Comparison of ENCODE assay signal across 22 cellular contexts in the genomic region with DNA sequence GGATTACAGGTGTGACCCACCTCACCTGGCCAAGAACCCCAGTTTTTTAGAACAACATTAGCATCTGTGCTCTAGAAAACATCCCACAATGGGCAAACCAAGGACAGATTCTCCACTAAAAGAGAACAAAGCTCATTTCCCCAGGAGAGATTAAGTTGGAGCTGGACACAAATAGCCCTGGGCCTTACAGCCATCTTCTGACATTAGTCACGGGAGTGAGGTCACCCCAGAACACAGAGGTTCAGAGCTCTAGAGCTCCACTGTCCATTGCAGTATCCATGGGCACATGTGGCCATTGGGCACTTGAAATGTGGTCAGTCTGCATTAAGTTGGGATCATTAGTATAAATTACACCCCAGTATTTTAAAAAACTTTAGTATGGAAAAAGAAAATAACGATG.
"Had no signal": no experiment of that assay in that cellular context is flagged by ENCODE, and none has a peak within 500 bp of the region (broad histone marks: within the 10 kb centered on the region; RNA-seq: fewer than 3 reads in every experiment).

No MANE protein-coding gene starts in this region.

- H3K9ac ChIP-seq: neural progenitor cell had no signal

- H3K27ac ChIP-seq: brain microvascular endothelial cell, colonic mucosa, gastroesophageal sphincter, heart right ventricle, neural progenitor cell, prostate gland, right atrium auricular region, skin epidermis, suprapubic skin, WERI-Rb-1 had no signal

- H3K4me3 ChIP-seq: colonic mucosa, gastroesophageal sphincter, heart right ventricle, neural progenitor cell, prostate gland, right atrium auricular region, skin epidermis, suprapubic skin had no signal

- DNase-seq: activated CD4-positive, alpha-beta T cell treated with anti-CD3 and anti-CD28 coated beads for 1 hour; activated CD8-positive, alpha-beta memory T cell treated with anti-CD3 and anti-CD28 coated beads for 24 hours; activated CD8-positive, alpha-beta memory T cell treated with anti-CD3 and anti-CD28 coated beads, Interleukin-2, amount 50 U/mL, for 48 hours; activated effector memory CD4-positive, alpha-beta T cell treated with Interleukin-2 at 50 U/mL for 16 hours; activated naive CD4-positive, alpha-beta T cell treated with anti-CD3 and anti-CD28 coated beads, Interleukin-2, amount 10 ng/mL, durations not matched to agents 7 days and 5 days; activated naive CD8-positive, alpha-beta T cell treated with anti-CD3 and anti-CD28 coated beads, Interleukin-2, amount 50 U/mL, for 24 hours; activated T-cell treated with anti-CD3 and anti-CD28 coated beads, Interleukin-2, amount 50 U/mL, for 48 hours; aorta; brain microvascular endothelial cell; colonic mucosa; endodermal cell; heart right ventricle; left ventricle myocardium superior; naive thymus-derived CD4-positive, alpha-beta T cell; stimulated activated naive CD8-positive, alpha-beta T cell treated with anti-CD3 and anti-CD28 coated beads, Interleukin-15, amount 100 ng/mL, for 72 hours; WERI-Rb-1 had no signal

- H3K9me3 ChIP-seq: colonic mucosa, prostate gland, suprapubic skin had no signal

- ATAC-seq: activated naive CD8-positive, alpha-beta T cell treated with anti-CD3 and anti-CD28 coated beads, Interleukin-2, amount 50 U/mL, for 24 hours; gastroesophageal sphincter; heart right ventricle; left ventricle myocardium superior; naive thymus-derived CD4-positive, alpha-beta T cell; stimulated activated naive CD8-positive, alpha-beta T cell treated with anti-CD3 and anti-CD28 coated beads, Interleukin-15, amount 100 ng/mL, for 72 hours had no signal

- H3K4me2 ChIP-seq: neural progenitor cell had no signal

- H3K27me3 ChIP-seq: brain microvascular endothelial cell, colonic mucosa, right atrium auricular region had no signal

- H2AFZ ChIP-seq: neural progenitor cell had no signal

- H3K36me3 ChIP-seq: brain microvascular endothelial cell, colonic mucosa, gastroesophageal sphincter, heart right ventricle, neural progenitor cell, prostate gland, right atrium auricular region, suprapubic skin, WERI-Rb-1 had no signal

- H3K4me1 ChIP-seq: colonic mucosa, gastroesophageal sphincter, heart right ventricle, neural progenitor cell, prostate gland, right atrium auricular region, suprapubic skin had no signal
